ENCODE assay signal across 16 cellular contexts in the genomic region with DNA sequence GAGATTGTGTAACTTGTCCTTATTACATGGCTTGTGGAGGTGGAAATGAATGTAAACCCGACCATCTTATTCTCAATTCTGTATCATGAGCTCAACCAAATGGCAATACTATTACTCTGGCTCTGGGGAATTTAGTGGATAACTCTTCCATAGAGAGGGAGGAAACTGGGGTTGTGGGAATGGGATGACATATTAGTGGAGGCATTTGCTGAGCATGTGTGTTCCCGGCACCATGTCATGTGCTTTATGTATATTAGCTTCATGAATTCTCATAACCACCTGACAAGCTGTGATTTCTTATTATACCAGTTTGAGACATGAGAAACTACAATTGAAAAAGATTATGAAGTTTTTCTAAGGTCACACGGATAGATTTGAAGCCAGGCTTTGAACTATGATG.
DNase-seq lines count a peak whose midpoint lies in the region; ATAC-seq and TF ChIP-seq lines count a peak whose summit lies in the region.
"Had no signal": no experiment of that assay in that cellular context is flagged by ENCODE, and none has a peak within 500 bp of the region (broad histone marks: within the 10 kb centered on the region; RNA-seq: fewer than 3 reads in every experiment).

No MANE protein-coding gene starts in this region.

- H3K4me3 ChIP-seq in epithelial cell of esophagus (ENCODE audit: low read length) (no peak overlapping the region), mesendoderm (ENCODE audit: low read length) (no peak overlapping the region), vagina (no peak overlapping the region)

- no peaks in the 10 kb centered on the region for H3K36me3 Mint-ChIP-seq in natural killer cell
- H3K36me3 Mint-ChIP-seq: CD4-positive, alpha-beta memory T cell had no signal

- no peak overlapping the region for H3K4me2 ChIP-seq in mesendoderm (ENCODE audit: low read length)

- TF ChIP-seq CTCF in epithelial cell of esophagus (IDR thresholded peaks at IDR 0.05; ENCODE audit: insufficient read depth, low read depth, low read length, missing control alignments) = no peak
- TF ChIP-seq CTCF in vagina (IDR thresholded peaks at IDR 0.05) = no peak
- no peak for TF ChIP-seq CTCF in natural killer cell (IDR thresholded peaks at IDR 0.05)

- no peak overlapping the region for H3K56ac ChIP-seq in mesendoderm (ENCODE audit: low read length)

- DNase-seq in EH (ENCODE audit: low read depth) (peak; percentile 5), NCI-H226 (peak; percentile 54), epithelial cell of esophagus (ENCODE audit: low read depth) (peak; percentile 32), mesendoderm (peak; percentile 25), vagina (ENCODE audit: extremely low spot score in 2 of 2) (no peak), natural killer cell (no peak)
- DNase-seq: BE2C; Calu3; CD4-positive, alpha-beta memory T cell; NCI-H187; NCI-H446; NCI-H69; Right ventricle myocardium superior had no signal

- H3K9me3 ChIP-seq in vagina = no peaks in the 10 kb centered on the region
- H3K9me3 ChIP-seq: BE2C had no signal

- H2BK120ac ChIP-seq in mesendoderm (ENCODE audit: low read depth, low read length) = no peak overlapping the region

- no peak overlapping the region for H3K23ac ChIP-seq in mesendoderm (ENCODE audit: low read length)

- intact Hi-C loops in vagina (cut with DNase I) = no loop called here
- intact Hi-C loops in natural killer cell (cut with micrococcal nuclease) = no loop called here

- no peak overlapping the region for H3K4me3 Mint-ChIP-seq in natural killer cell
- H3K4me3 Mint-ChIP-seq: CD4-positive, alpha-beta memory T cell had no signal

- WGBS in mesendoderm (ENCODE audit: extremely low coverage, insufficient coverage, low lambda C conversion rate) = no CpG with 5 or more reads among the region's 3 CpGs

- H3K27ac ChIP-seq in mesendoderm (ENCODE audit: low read depth, low read length) (no peak overlapping the region), vagina (no peak overlapping the region)
- H3K27ac ChIP-seq: 22Rv1 had no signal

- no peaks in the 10 kb centered on the region for H3K27me3 ChIP-seq in mesendoderm (ENCODE audit: insufficient read depth, low read length, poor library complexity)
- no peaks in the 10 kb centered on the region for H3K27me3 ChIP-seq in vagina
- H3K27me3 ChIP-seq: BE2C had no signal

- H3K27me3 Mint-ChIP-seq in natural killer cell (ENCODE audit: low read depth in 2 of 2) = no peaks in the 10 kb centered on the region
- H3K27me3 Mint-ChIP-seq: CD4-positive, alpha-beta memory T cell had no signal

- ATAC-seq in GM18502 (IDR thresholded peaks at IDR 0.05; ENCODE audit: poor library complexity, unreplicated experiment) (no peak), natural killer cell (no peak), HG02798 (IDR thresholded peaks at IDR 0.05; ENCODE audit: poor library complexity, unreplicated experiment) (no peak)

- H4K8ac ChIP-seq in mesendoderm (ENCODE audit: low read depth, low read length) = no peak overlapping the region

- no peaks in the 10 kb centered on the region for H3K36me3 ChIP-seq in mesendoderm (ENCODE audit: control insufficient read depth, insufficient read depth, low read length)
- no peaks in the 10 kb centered on the region for H3K36me3 ChIP-seq in vagina
- H3K36me3 ChIP-seq: BE2C had no signal

- TF ChIP-seq POLR2A in vagina (IDR thresholded peaks at IDR 0.05) = no peak

- H3K4me1 Mint-ChIP-seq in natural killer cell = no peaks in the 10 kb centered on the region
- H3K4me1 Mint-ChIP-seq: CD4-positive, alpha-beta memory T cell had no signal

- no peak overlapping the region for H3K27ac Mint-ChIP-seq in natural killer cell
- H3K27ac Mint-ChIP-seq: CD4-positive, alpha-beta memory T cell had no signal

- H2AK5ac ChIP-seq in mesendoderm (ENCODE audit: low read length) = no peak overlapping the region

- H3K4ac ChIP-seq in mesendoderm (ENCODE audit: low read depth, low read length) = no peak overlapping the region

- H3K18ac ChIP-seq in mesendoderm (ENCODE audit: low read length) = no peak overlapping the region

- H2BK15ac ChIP-seq in mesendoderm (replicated peaks; ENCODE audit: low read depth) = no peak overlapping the region

- no peaks in the 10 kb centered on the region for H3K4me1 ChIP-seq in mesendoderm (ENCODE audit: control insufficient read depth, low read depth, low read length)
- no peaks in the 10 kb centered on the region for H3K4me1 ChIP-seq in vagina
- H3K4me1 ChIP-seq: BE2C had no signal

- H3K9ac ChIP-seq in mesendoderm (ENCODE audit: low read length) = no peak overlapping the region

- H2BK5ac ChIP-seq in mesendoderm (ENCODE audit: low read length) = no peak overlapping the region

- H4K5ac ChIP-seq in mesendoderm (ENCODE audit: low read length) = no peak overlapping the region

- H3K79me2 ChIP-seq in mesendoderm (ENCODE audit: control insufficient read depth, insufficient read depth, low read length) = no peaks in the 10 kb centered on the region

- H3K9me3 Mint-ChIP-seq in natural killer cell = peaks cover 5 to 11% of the 10 kb centered on the region in 2 donors
- H3K9me3 Mint-ChIP-seq: CD4-positive, alpha-beta memory T cell had no signal

- H3K79me1 ChIP-seq in mesendoderm (ENCODE audit: low read length) = no peaks in the 10 kb centered on the region

Comparison
In these comparisons a context has a peak if more than half of its experiments do, and no peak if none do; other contexts are left out.
1. DNase-seq: peak in EH (single experiment), NCI-H226 (single experiment), epithelial cell of esophagus (single experiment) and mesendoderm (single experiment); none in vagina (0 of 2) and natural killer cell (single experiment).